Comparison of ENCODE assay signal across 1 cellular context in genomic region chr17:81273698-81274470, GRCh38.
A peak's percentile ranks its signal among the peaks of the same experiment; 100 is the strongest.
TF ChIP-seq lines count a peak whose summit lies in the region.

No MANE protein-coding gene starts in this region.

TF ChIP-seq in K562, 482 proteins besides CTCF, POLR2A, EP300 and RAD21:
- peak; percentile 32; the same call in 1 of the 2 replicates for TF ChIP-seq POLR2G (IDR thresholded peaks at IDR 0.05; ENCODE audit: low read depth, low read length)
- no peak for TF ChIP-seq MYNN (IDR thresholded peaks at IDR 0.05)
- no peak for TF ChIP-seq MYNN (CRISPR knock-in tag; IDR thresholded peaks at IDR 0.05)
